Comparison of ENCODE assay signal across 7 cellular contexts in genomic region chr19:7506385-7507328, GRCh38. TPM values are rescaled to one million over a fixed set of nuclear protein-coding genes. Genes with fewer than 3 reads are reported as not detected.
DNase-seq lines count a peak whose midpoint lies in the region; ATAC-seq and TF ChIP-seq lines count a peak whose summit lies in the region.

No MANE protein-coding gene starts in this region.

- H3K36me3 ChIP-seq in mucosa of descending colon (ENCODE audit: low read depth), result no peaks in the 10 kb centered on the region

- peak; percentile 92 for ATAC-seq in mucosa of descending colon

- intact Hi-C loops in mucosa of descending colon (cut with DNase I, micrococcal nuclease), result no loop called here

- in situ Hi-C loops in GM13976 (cut with MboI; ENCODE audit: low sequenced_read_pairs, unreplicated experiment), result no loop called here

- DNase-seq in GM13976 (ENCODE audit: low spot score), result peak; percentile 75
- DNase-seq in NCI-H2107 treated with DMSO at 0.1 percent for 48 hours (lab: John Stamatoyannopoulos, UW; ENCODE audit: unreplicated experiment), result peak; percentile 36
- peak; percentile 86 for DNase-seq in UCSD-AML1 (lab: John Stamatoyannopoulos, UW; ENCODE audit: unreplicated experiment)
- DNase-seq in erythroblast (lab: John Stamatoyannopoulos, UW), result peak; percentile 88 to 91
- peak; percentile 96 to 97 (median 96) for DNase-seq in mucosa of descending colon
- DNase-seq in GOT3 (lab: John Stamatoyannopoulos, UW), result no peak
- DNase-seq in HuH-7.5 (ENCODE audit: low spot score), result no peak

- TF ChIP-seq POLR2A in erythroblast (IDR thresholded peaks at IDR 0.05; ENCODE audit: low read length), result no peak

- TF ChIP-seq CTCF in GM13976 (IDR thresholded peaks at IDR 0.05; ENCODE audit: borderline replicate concordance, control extremely low read depth, extremely low read depth, insufficient read depth, missing control alignments), result no peak
- no peak for TF ChIP-seq CTCF in mucosa of descending colon (IDR thresholded peaks at IDR 0.05)

- no peaks in the 10 kb centered on the region for H3K9me3 ChIP-seq in mucosa of descending colon

- H3K4me3 ChIP-seq in mucosa of descending colon, result no peak overlapping the region

- peaks cover 9% of the 10 kb centered on the region for H3K4me1 ChIP-seq in mucosa of descending colon (ENCODE audit: low read depth)

RNA-seq across cellular contexts. Expression of gene ZNF358, which starts 9.2 kb away (rescaled TPM):
- total RNA-seq in mucosa of descending colon, result 10 to 100 TPM; 31.7 to 88.8 (median 42.1) TPM

RNA-seq across cellular contexts. Expression of gene MCOLN1, which starts 15.8 kb away (rescaled TPM):
- total RNA-seq in mucosa of descending colon, result 10 to 100 TPM; 29.5 to 40.1 (median 31.7) TPM

RNA-seq across cellular contexts. Expression of gene PEX11G, which starts 17.8 kb away (rescaled TPM):
- 1 to 10 TPM; 4.0 to 9.5 (median 8.1) TPM for total RNA-seq in mucosa of descending colon

RNA-seq across cellular contexts. Expression of gene PNPLA6, which starts 28.9 kb away (rescaled TPM):
- total RNA-seq in mucosa of descending colon, result 100 to 1,000 TPM in 2 of 3 donors, 10 to 100 TPM in 1; 85.7 to 136 (median 121) TPM

Comparison
In these comparisons a context has a peak if more than half of its experiments do, and no peak if none do; other contexts are left out.
1. DNase-seq: peak in GM13976 (single experiment), NCI-H2107 treated with DMSO at 0.1 percent for 48 hours (single experiment), UCSD-AML1 (single experiment), erythroblast (2 of 2) and mucosa of descending colon (3 of 3); none in GOT3 (single experiment) and HuH-7.5 (single experiment).